In genomic region chr10:78042752-78043104, GRCh38 we compare ENCODE assay signal across 14 cellular contexts. TPM values are rescaled to one million over a fixed set of nuclear protein-coding genes. Genes with fewer than 3 reads are reported as not detected.
DNase-seq lines count a peak whose midpoint lies in the region; ATAC-seq, FAIRE-seq and TF ChIP-seq lines count a peak whose summit lies in the region.
"Had no signal": no experiment of that assay in that cellular context is flagged by ENCODE, and none has a peak within 500 bp of the region (broad histone marks: within the 10 kb centered on the region; RNA-seq: fewer than 3 reads in every experiment).

No MANE protein-coding gene starts in this region.

- peaks cover 38% of the 10 kb centered on the region for H4K20me1 ChIP-seq in OCI-LY7 (ENCODE audit: insufficient read depth, low read length)
- peaks cover 23% of the 10 kb centered on the region for H4K20me1 ChIP-seq in GM12878 (ENCODE audit: control insufficient read depth, insufficient read depth)
- H4K20me1 ChIP-seq in Karpas-422 (ENCODE audit: insufficient read depth, low read depth, low read length), result peaks cover 49% of the 10 kb centered on the region

- no peaks in the 10 kb centered on the region for H3K9me3 ChIP-seq in OCI-LY7 (ENCODE audit: low read length)
- no peaks in the 10 kb centered on the region for H3K9me3 ChIP-seq in GM12878 (replicated peaks; ENCODE audit: control insufficient read depth, insufficient read depth, low read length)
- H3K9me3 ChIP-seq in Karpas-422 (ENCODE audit: low read length), result no peaks in the 10 kb centered on the region
- H3K9me3 ChIP-seq: heart left ventricle had no signal

- H3K36me3 Mint-ChIP-seq in stimulated activated memory B cell treated with anti-CD40 and anti-IgM and Interleukin-4, amounts not matched to agents 10 μg/mL and 1 μg/mL and 100 μg/mL, for 72 hours, result peaks cover 48% of the 10 kb centered on the region

- 92% methylated on average over 6 of the region's 6 CpGs for WGBS in GM12878 (ENCODE audit: insufficient coverage, insufficient replicate concordance, low lambda C conversion rate, missing lambda C conversion rate)

- H2AFZ ChIP-seq in OCI-LY7 (ENCODE audit: low read length), result no peak overlapping the region
- no peak overlapping the region for H2AFZ ChIP-seq in GM12878 (ENCODE audit: control insufficient read depth, low read depth, low read length)
- H2AFZ ChIP-seq in Karpas-422 (ENCODE audit: low read length), result no peak overlapping the region

- H3K79me2 ChIP-seq in OCI-LY7 (ENCODE audit: insufficient read depth, low read depth, low read length) (peaks cover 34% of the 10 kb centered on the region), GM12878 (ENCODE audit: control insufficient read depth, insufficient read depth, low read length) (peaks cover 25% of the 10 kb centered on the region), Karpas-422 (ENCODE audit: low read length) (no peaks in the 10 kb centered on the region)

- no peak for TF ChIP-seq RAD21 in GM12878 (IDR thresholded peaks at IDR 0.05; ENCODE audit: insufficient read depth, low read depth, low read length)

- H3K4me3 ChIP-seq in OCI-LY7 (ENCODE audit: low read depth, low read length, poor library complexity, severe bottlenecking) (no peak overlapping the region), GM12878 (no peak overlapping the region), Karpas-422 (ENCODE audit: low read length) (no peak overlapping the region)
- H3K4me3 ChIP-seq: heart left ventricle had no signal

- H3K4me1 Mint-ChIP-seq in stimulated activated memory B cell treated with anti-CD40 and anti-IgM and Interleukin-4, amounts not matched to agents 10 μg/mL and 1 μg/mL and 100 μg/mL, for 72 hours, result peaks cover 72% of the 10 kb centered on the region

- RAD21 ChIA-PET in GM12878 (lab: Charles Lee; ENCODE audit: unreplicated experiment), result interaction anchor here (1.1 kb wide), 1 partner anchor 1152 kb away, joined by 3 read pairs; no protein-coding TSS in a partner anchor

- POLR2A ChIA-PET in OCI-LY7 (lab: Charles Lee) (no interaction called here), GM12878 (lab: Charles Lee) (interaction anchor here (1.3 kb wide), 1 partner anchor 9 kb away, joined by 3 read pairs; no protein-coding TSS in a partner anchor)

- in situ Hi-C loops in GM12878 (cut with MboI), result no loop called here

- ATAC-seq in GM12878 (no peak), GM19351 (IDR thresholded peaks at IDR 0.05; ENCODE audit: unreplicated experiment) (no peak)
- no peak for ATAC-seq in stimulated activated memory B cell treated with anti-CD40 and anti-IgM and Interleukin-4, amounts not matched to agents 10 μg/mL and 1 μg/mL and 100 μg/mL, for 72 hours

- H3K9ac ChIP-seq in GM12878 (ENCODE audit: control insufficient read depth, insufficient read depth, low read length) (no peak overlapping the region), Karpas-422 (ENCODE audit: low read length) (no peak overlapping the region)

- intact Hi-C loops in OCI-LY7 (cut with micrococcal nuclease; ENCODE audit: unreplicated experiment) (no loop called here), GM12878 (cut with micrococcal nuclease; ENCODE audit: unreplicated experiment) (no loop called here)

- SMC1A ChIA-PET in GM12878 (lab: Charles Lee; ENCODE audit: uncharacterized antibody, unreplicated experiment), result no interaction called here

- H3K27ac ChIP-seq in OCI-LY7 (ENCODE audit: low read depth, low read length, poor library complexity, severe bottlenecking) (peak overlapping the region; percentile 18), GM12878 (ENCODE audit: control insufficient read depth, insufficient read depth) (no peak overlapping the region), Karpas-422 (ENCODE audit: low read length) (no peak overlapping the region)
- H3K27ac ChIP-seq: heart left ventricle had no signal

- H3K9me3 Mint-ChIP-seq in stimulated activated memory B cell treated with anti-CD40 and anti-IgM and Interleukin-4, amounts not matched to agents 10 μg/mL and 1 μg/mL and 100 μg/mL, for 72 hours, result no peaks in the 10 kb centered on the region

- no peak for TF ChIP-seq EP300 in GM12878 (IDR thresholded peaks at IDR 0.05; ENCODE audit: borderline replicate concordance in 1 of 2, control insufficient read depth in 1 of 2, low read depth in 2 of 2, low read length in 2 of 2)

- DNase-seq in stimulated activated CD4-positive, alpha-beta T cell treated with anti-CD3 and anti-CD28 coated beads, Interleukin-15, amount 100 ng/mL, for 24 hours, result peak; percentile 19
- DNase-seq in stimulated activated CD4-positive, alpha-beta T cell treated with anti-CD3 and anti-CD28 coated beads, Interleukin-4, amount 100 ng/mL, for 4 hours, result no peak
- DNase-seq in OCI-LY7 (ENCODE audit: low spot score) (no peak), GM12878 (ENCODE audit: low read depth, low spot score) (no peak), Karpas-422 (no peak), cerebellum (ENCODE audit: low spot score) (no peak)
- DNase-seq: anterior cingulate cortex; COR-L47; heart left ventricle; stimulated activated CD4-positive, alpha-beta T cell treated with anti-CD3 and anti-CD28 coated beads, Interleukin-2, amount 100 ng/mL, for 24 hours had no signal

- peak overlapping the region; percentile 22 for H3K27ac Mint-ChIP-seq in stimulated activated memory B cell treated with anti-CD40 and anti-IgM and Interleukin-4, amounts not matched to agents 10 μg/mL and 1 μg/mL and 100 μg/mL, for 72 hours

- no peaks in the 10 kb centered on the region for H3K27me3 ChIP-seq in GM12878 (replicated peaks in 1 of 2; ENCODE audit: control insufficient read depth in 2 of 2, insufficient read depth in 2 of 2, low read length in 1 of 2)
- no peaks in the 10 kb centered on the region for H3K27me3 ChIP-seq in Karpas-422 (ENCODE audit: low read length)
- H3K27me3 ChIP-seq: heart left ventricle had no signal

- CTCF ChIA-PET in OCI-LY7 (lab: Charles Lee; ENCODE audit: unreplicated experiment), result no interaction called here
- CTCF ChIA-PET in GM12878 (lab: Yijun Ruan, JAX), result interaction anchor here (0.6 to 1.4 kb wide), 2 partner anchors 16 to 386 kb away, joined by 3 read pairs; no protein-coding TSS in a partner anchor

- BruUV-seq in OCI-LY7 (replicated peaks; lab: Mats Ljungman, UMichigan), result no TSS peak
- no TSS peak for BruUV-seq in GM12878 (replicated peaks; lab: Mats Ljungman, UMichigan)

- H3K27me3 Mint-ChIP-seq in stimulated activated memory B cell treated with anti-CD40 and anti-IgM and Interleukin-4, amounts not matched to agents 10 μg/mL and 1 μg/mL and 100 μg/mL, for 72 hours, result no peaks in the 10 kb centered on the region

- H3K4me3 Mint-ChIP-seq in stimulated activated memory B cell treated with anti-CD40 and anti-IgM and Interleukin-4, amounts not matched to agents 10 μg/mL and 1 μg/mL and 100 μg/mL, for 72 hours, result no peak overlapping the region

- FAIRE-seq in GM12878 (lab: Jason Lieb, UNC), result no peak
- FAIRE-seq: islet of Langerhans, RCC 7860 had no signal

- TF ChIP-seq POLR2A in GM12878 (IDR thresholded peaks at IDR 0.05; ENCODE audit: low read depth, low read length), result peak; percentile 44; the same call in 1 of the 2 replicates

- peaks cover 60% of the 10 kb centered on the region for H3K36me3 ChIP-seq in OCI-LY7 (ENCODE audit: insufficient read depth, low read length)
- H3K36me3 ChIP-seq in GM12878 (ENCODE audit: control insufficient read depth in 2 of 2, insufficient read depth in 2 of 2, low read length in 1 of 2), result peaks cover 27 to 40% of the 10 kb centered on the region in 2 experiments
- peaks cover 40% of the 10 kb centered on the region for H3K36me3 ChIP-seq in Karpas-422 (ENCODE audit: insufficient read depth, low read length)

- no peak overlapping the region for H3K4me2 ChIP-seq in OCI-LY7 (ENCODE audit: low read length)
- no peak overlapping the region for H3K4me2 ChIP-seq in GM12878 (ENCODE audit: control insufficient read depth, insufficient read depth)
- no peak overlapping the region for H3K4me2 ChIP-seq in Karpas-422 (ENCODE audit: low read depth, low read length, poor library complexity, severe bottlenecking)

- TF ChIP-seq CTCF in OCI-LY7 (conservative IDR thresholded peaks at IDR 0.05; ENCODE audit: low read length) (no peak), GM12878 (IDR thresholded peaks at IDR 0.05 in 2 of 3, conservative IDR thresholded peaks at IDR 0.05 in 1 of 3; ENCODE audit: control insufficient read depth in 2 of 3, extremely low read depth in 1 of 3, insufficient read depth in 1 of 3, low read depth in 3 of 3, low read length in 3 of 3) (no peak)

- H3K4me1 ChIP-seq in OCI-LY7 (ENCODE audit: insufficient read depth, low read length, poor library complexity, severe bottlenecking) (peaks cover 70% of the 10 kb centered on the region), GM12878 (ENCODE audit: control insufficient read depth, insufficient read depth, low read length) (peaks cover 17% of the 10 kb centered on the region), Karpas-422 (ENCODE audit: low read length) (peaks cover 44% of the 10 kb centered on the region)

- H3K9me2 ChIP-seq in OCI-LY7 (ENCODE audit: insufficient read depth, low read length) (no peaks in the 10 kb centered on the region), Karpas-422 (replicated peaks; ENCODE audit: insufficient read depth, low read length) (no peaks in the 10 kb centered on the region)

RNA-seq across cellular contexts. Expression of gene RPS24, which starts 9.1 kb away (rescaled TPM):
- 3,395 and 3,631 TPM in 2 replicates for total RNA-seq in OCI-LY7 (2014; rRNA removed; shearing (Covaris generic))
- total RNA-seq in OCI-LY7 (2022) (2,059 and 2,387 TPM in 2 replicates), GM12878 (2014; rRNA removed) (2,411 and 2,802 TPM in 2 replicates), GM12878 (2014; rRNA removed; fragmentation: Illumina TruSeq; extraction: Trizol) (6,566 and 6,639 TPM in 2 replicates), GM12878 (2021) (1,928 and 2,010 TPM in 2 replicates), cerebellum (1,219 TPM)
- 603 and 652 TPM in 2 replicates for total RNA-seq in GM12878 (2013; cell fraction: nucleolus; rRNA removed)
- polyA plus RNA-seq in GM12878 (2011; ENCODE audit: low read depth), result 19,005 TPM
- polyA plus RNA-seq in GM12878 (2011; rRNA removed) (4,949 and 6,080 TPM in 2 replicates), GM12878 (2014; fragmentation: Illumina TruSeq; extraction: Trizol) (7,285 and 11,010 TPM in 2 replicates), GM12878 (2014; fragmentation: Nextera tagmentation; extraction: Ambion mirVana) (1,000 to 10,000 TPM; 2,040 to 2,048 TPM), GM12878 (2014; rRNA removed) (3,560 and 4,462 TPM in 2 replicates), GM12878 (2016; fragmentation: Nextera tagmentation; extraction: Ambion mirVana) (1,000 to 10,000 TPM; 1,343 to 1,367 TPM)
- polyA plus RNA-seq in GM12878 (2011; cell fraction: cytosol; rRNA removed), result 3,837 and 6,286 TPM in 2 replicates
- 1,409 and 1,490 TPM in 2 replicates for polyA plus RNA-seq in GM12878 (2011; cell fraction: nucleus; rRNA removed)
- 5,520 and 6,024 TPM in 2 replicates for polyA plus RNA-seq in GM12878 (2012)
- polyA minus RNA-seq in GM12878 (2011; rRNA and poly(A)+ RNA removed), result 1,139 and 1,792 TPM in 2 replicates
- polyA minus RNA-seq in GM12878 (2011; cell fraction: cytosol; rRNA and poly(A)+ RNA removed), result 512 and 570 TPM in 2 replicates
- polyA minus RNA-seq in GM12878 (2011; cell fraction: nucleus; rRNA and poly(A)+ RNA removed), result 171 and 211 TPM in 2 replicates
- 2,812 and 3,158 TPM in 2 replicates for total RNA-seq in Karpas-422 (2014; rRNA removed; shearing (Covaris generic); ENCODE audit: low replicate concordance)

RNA-seq across cellular contexts. Expression of gene POLR3A, which starts 13.4 kb away (rescaled TPM):
- 11.6 and 16.3 TPM in 2 replicates for total RNA-seq in OCI-LY7 (2014; rRNA removed; shearing (Covaris generic))
- 18.1 and 21.5 TPM in 2 replicates for total RNA-seq in OCI-LY7 (2022)
- total RNA-seq in GM12878 (2013; cell fraction: nucleolus; rRNA removed), result 42.1 and 44.8 TPM in 2 replicates
- 14.9 and 17.5 TPM in 2 replicates for total RNA-seq in GM12878 (2014; rRNA removed)
- 11.7 and 12.9 TPM in 2 replicates for total RNA-seq in GM12878 (2014; rRNA removed; fragmentation: Illumina TruSeq; extraction: Trizol)
- total RNA-seq in GM12878 (2021), result 16.8 and 20.4 TPM in 2 replicates
- 6.1 TPM for polyA plus RNA-seq in GM12878 (2011; ENCODE audit: low read depth)
- 10.5 and 11.6 TPM in 2 replicates for polyA plus RNA-seq in GM12878 (2011; rRNA removed)
- polyA plus RNA-seq in GM12878 (2011; cell fraction: cytosol; rRNA removed), result 9.3 and 11.2 TPM in 2 replicates
- 15.2 and 18.5 TPM in 2 replicates for polyA plus RNA-seq in GM12878 (2011; cell fraction: nucleus; rRNA removed)
- 7.3 and 7.4 TPM in 2 replicates for polyA plus RNA-seq in GM12878 (2012)
- 15.8 and 16.4 TPM in 2 replicates for polyA plus RNA-seq in GM12878 (2014; fragmentation: Illumina TruSeq; extraction: Trizol)
- polyA plus RNA-seq in GM12878 (2014; fragmentation: Nextera tagmentation; extraction: Ambion mirVana), result 1 to 10 TPM; 5.4 to 6.6 TPM
- 12.2 and 12.3 TPM in 2 replicates for polyA plus RNA-seq in GM12878 (2014; rRNA removed)
- 10 to 100 TPM; 18.4 to 19.2 TPM for polyA plus RNA-seq in GM12878 (2016; fragmentation: Nextera tagmentation; extraction: Ambion mirVana)
- 30.7 and 30.9 TPM in 2 replicates for polyA minus RNA-seq in GM12878 (2011; rRNA and poly(A)+ RNA removed)
- polyA minus RNA-seq in GM12878 (2011; cell fraction: cytosol; rRNA and poly(A)+ RNA removed), result 12.2 and 13.8 TPM in 2 replicates
- polyA minus RNA-seq in GM12878 (2011; cell fraction: nucleus; rRNA and poly(A)+ RNA removed), result 23.9 and 36.4 TPM in 2 replicates
- total RNA-seq in Karpas-422 (2014; rRNA removed; shearing (Covaris generic); ENCODE audit: low replicate concordance), result 17.7 and 25.5 TPM in 2 replicates
- total RNA-seq in cerebellum, result 25.6 TPM
